In genomic region chr17:74748529-74749261, GRCh38 we compare ENCODE assay signal across 1 cellular context.
TF ChIP-seq lines count a peak whose summit lies in the region.

Gene NHERF1 (plus strand): TSS chr17:74748628. CDS start chr17:74748847, 219 bp downstream.

TF ChIP-seq in HEK293, 187 proteins besides CTCF, POLR2A, EP300 and RAD21 (continued from another document):
- peak; percentile 8; the same call in 1 of the 2 replicates for TF ChIP-seq PBX3 (CRISPR knock-in tag; IDR thresholded peaks at IDR 0.05)
- TF ChIP-seq ZNF473 (tag by site-specific recombination; IDR thresholded peaks at IDR 0.05): no peak
- TF ChIP-seq ZBTB10 (tag by site-specific recombination; IDR thresholded peaks at IDR 0.05): 0 out of 2 replicates have a peak, but pooled peaks have one; percentile 52
- TF ChIP-seq ZFP69B (tag by site-specific recombination; IDR thresholded peaks at IDR 0.05): no peak
- TF ChIP-seq, protein P1, sequence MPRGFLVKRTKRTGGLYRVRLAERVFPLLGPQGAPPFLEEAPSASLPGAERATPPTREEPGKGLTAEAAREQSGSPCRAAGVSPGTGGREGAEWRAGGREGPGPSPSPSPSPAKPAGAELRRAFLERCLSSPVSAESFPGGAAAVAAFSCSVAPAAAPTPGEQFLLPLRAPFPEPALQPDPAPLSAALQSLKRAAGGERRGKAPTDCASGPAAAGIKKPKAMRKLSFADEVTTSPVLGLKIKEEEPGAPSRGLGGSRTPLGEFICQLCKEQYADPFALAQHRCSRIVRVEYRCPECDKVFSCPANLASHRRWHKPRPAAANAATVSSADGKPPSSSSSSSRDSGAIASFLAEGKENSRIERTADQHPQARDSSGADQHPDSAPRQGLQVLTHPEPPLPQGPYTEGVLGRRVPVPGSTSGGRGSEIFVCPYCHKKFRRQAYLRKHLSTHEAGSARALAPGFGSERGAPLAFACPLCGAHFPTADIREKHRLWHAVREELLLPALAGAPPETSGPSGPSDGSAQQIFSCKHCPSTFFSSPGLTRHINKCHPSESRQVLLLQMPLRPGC (tag by site-specific recombination; IDR thresholded peaks at IDR 0.05): 0 out of 2 replicates have a peak, but pooled peaks have one; percentile 9
- no peak; the same call in 1 of the 2 replicates for TF ChIP-seq SCRT1 (tag by site-specific recombination; IDR thresholded peaks at IDR 0.05; ENCODE audit: borderline replicate concordance)
- no peak for TF ChIP-seq SETDB1 (IDR thresholded peaks at IDR 0.05; ENCODE audit: insufficient read length, low read length)
- TF ChIP-seq ZBTB7A (tag by site-specific recombination; IDR thresholded peaks at IDR 0.05; ENCODE audit: low read depth): no peak
- TF ChIP-seq KLF10 (tag by site-specific recombination; IDR thresholded peaks at IDR 0.05): peak; percentile 94
- no peak for TF ChIP-seq ZNF138 (tag by site-specific recombination; IDR thresholded peaks at IDR 0.05; ENCODE audit: borderline replicate concordance)
- no peak; the same call in 1 of the 2 replicates for TF ChIP-seq GLIS1 (tag by site-specific recombination; IDR thresholded peaks at IDR 0.05)
- TF ChIP-seq ZBTB26 (tag by site-specific recombination; optimal IDR thresholded peaks at IDR 0.05): peak; percentile 82
- TF ChIP-seq ZNF792 (tag by site-specific recombination; IDR thresholded peaks at IDR 0.05): 0 out of 2 replicates have a peak, but pooled peaks have one; percentile 53
- TF ChIP-seq KLF1 (tag by site-specific recombination; IDR thresholded peaks at IDR 0.05): no peak
- TF ChIP-seq ZNF48 (tag by site-specific recombination; IDR thresholded peaks at IDR 0.05): no peak
- TF ChIP-seq, protein P2, sequence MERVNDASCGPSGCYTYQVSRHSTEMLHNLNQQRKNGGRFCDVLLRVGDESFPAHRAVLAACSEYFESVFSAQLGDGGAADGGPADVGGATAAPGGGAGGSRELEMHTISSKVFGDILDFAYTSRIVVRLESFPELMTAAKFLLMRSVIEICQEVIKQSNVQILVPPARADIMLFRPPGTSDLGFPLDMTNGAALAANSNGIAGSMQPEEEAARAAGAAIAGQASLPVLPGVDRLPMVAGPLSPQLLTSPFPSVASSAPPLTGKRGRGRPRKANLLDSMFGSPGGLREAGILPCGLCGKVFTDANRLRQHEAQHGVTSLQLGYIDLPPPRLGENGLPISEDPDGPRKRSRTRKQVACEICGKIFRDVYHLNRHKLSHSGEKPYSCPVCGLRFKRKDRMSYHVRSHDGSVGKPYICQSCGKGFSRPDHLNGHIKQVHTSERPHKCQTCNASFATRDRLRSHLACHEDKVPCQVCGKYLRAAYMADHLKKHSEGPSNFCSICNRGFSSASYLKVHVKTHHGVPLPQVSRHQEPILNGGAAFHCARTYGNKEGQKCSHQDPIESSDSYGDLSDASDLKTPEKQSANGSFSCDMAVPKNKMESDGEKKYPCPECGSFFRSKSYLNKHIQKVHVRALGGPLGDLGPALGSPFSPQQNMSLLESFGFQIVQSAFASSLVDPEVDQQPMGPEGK (tag by site-specific recombination; IDR thresholded peaks at IDR 0.05): peak; percentile 30; the same call in 1 of the 2 replicates
- peak; percentile 90 for TF ChIP-seq ZNF10 (tag by site-specific recombination; IDR thresholded peaks at IDR 0.05)
- peak; percentile 61 for TF ChIP-seq SCRT2 (tag by site-specific recombination; IDR thresholded peaks at IDR 0.05)
- no peak for TF ChIP-seq ZNF114 (tag by site-specific recombination; IDR thresholded peaks at IDR 0.05)
- peak; percentile 59; the same call in 1 of the 2 replicates for TF ChIP-seq ZNF660 (tag by site-specific recombination; IDR thresholded peaks at IDR 0.05)
- no peak for TF ChIP-seq RBAK (tag by site-specific recombination; IDR thresholded peaks at IDR 0.05)
- 0 out of 2 replicates have a peak, but pooled peaks have one; percentile 14 for TF ChIP-seq ZNF639 (tag by site-specific recombination; IDR thresholded peaks at IDR 0.05)
- TF ChIP-seq TSHZ1 (tag by site-specific recombination; IDR thresholded peaks at IDR 0.05; ENCODE audit: borderline replicate concordance): no peak
- no peak for TF ChIP-seq ZNF558 (tag by site-specific recombination; IDR thresholded peaks at IDR 0.05)
- TF ChIP-seq ZNF146 (tag by site-specific recombination; IDR thresholded peaks at IDR 0.05): 0 out of 2 replicates have a peak, but pooled peaks have one; percentile 4
- no peak for TF ChIP-seq ZXDB (tag by site-specific recombination; IDR thresholded peaks at IDR 0.05)
- 0 out of 2 replicates have a peak, but pooled peaks have one; percentile 8 for TF ChIP-seq ZNF488 (tag by site-specific recombination; IDR thresholded peaks at IDR 0.05)
- peak; percentile 60; the same call in 1 of the 2 replicates for TF ChIP-seq ZNF2 (tag by site-specific recombination; IDR thresholded peaks at IDR 0.05)
- 0 out of 2 replicates have a peak, but pooled peaks have one; percentile 32 for TF ChIP-seq GLI4 (tag by site-specific recombination; IDR thresholded peaks at IDR 0.05)
- TF ChIP-seq GLIS2 (tag by site-specific recombination; IDR thresholded peaks at IDR 0.05): peak; percentile 85
- TF ChIP-seq ZBTB6 (tag by site-specific recombination; IDR thresholded peaks at IDR 0.05): peak; percentile 65; the same call in 1 of the 2 replicates
- TF ChIP-seq ZNF223 (tag by site-specific recombination; IDR thresholded peaks at IDR 0.05): no peak
- TF ChIP-seq ZEB2 (tag by site-specific recombination; IDR thresholded peaks at IDR 0.05): peak; percentile 34
- TF ChIP-seq ZSCAN30 (tag by site-specific recombination; IDR thresholded peaks at IDR 0.05): 0 out of 2 replicates have a peak, but pooled peaks have one; percentile 47
- TF ChIP-seq ZNF76 (tag by site-specific recombination; IDR thresholded peaks at IDR 0.05; ENCODE audit: borderline replicate concordance, low read depth): no peak; the same call in 1 of the 2 replicates
- TF ChIP-seq ZNF394 (tag by site-specific recombination; IDR thresholded peaks at IDR 0.05; ENCODE audit: borderline replicate concordance): peak; percentile 53; the same call in 1 of the 2 replicates
- TF ChIP-seq ZNF785 (tag by site-specific recombination; IDR thresholded peaks at IDR 0.05): 0 out of 2 replicates have a peak, but pooled peaks have one; percentile 10
- TF ChIP-seq ZNF501 (tag by site-specific recombination; IDR thresholded peaks at IDR 0.05): peak; percentile 75
- peak; percentile 54; the same call in 1 of the 2 replicates for TF ChIP-seq ZNF777 (tag by site-specific recombination; IDR thresholded peaks at IDR 0.05; ENCODE audit: borderline replicate concordance)
- no peak for TF ChIP-seq PRDM1 (tag by site-specific recombination; IDR thresholded peaks at IDR 0.05)
- peak; percentile 28; the same call in 1 of the 2 replicates for TF ChIP-seq ZNF629 (tag by site-specific recombination; IDR thresholded peaks at IDR 0.05)
- peak; percentile 73 for TF ChIP-seq SP3 (tag by site-specific recombination; IDR thresholded peaks at IDR 0.05)
- 0 out of 2 replicates have a peak, but pooled peaks have one; percentile 13 for TF ChIP-seq ZBTB20 (tag by site-specific recombination; IDR thresholded peaks at IDR 0.05)
- peak; percentile 59; the same call in 1 of the 2 replicates for TF ChIP-seq ZNF121 (tag by site-specific recombination; IDR thresholded peaks at IDR 0.05)
- TF ChIP-seq GLI2 (tag by site-specific recombination; IDR thresholded peaks at IDR 0.05; ENCODE audit: borderline replicate concordance, low read depth): no peak
- 0 out of 2 replicates have a peak, but pooled peaks have one; percentile 21 for TF ChIP-seq ZNF157 (tag by site-specific recombination; IDR thresholded peaks at IDR 0.05)
- no peak for TF ChIP-seq ZNF670 (tag by site-specific recombination; IDR thresholded peaks at IDR 0.05; ENCODE audit: low read depth)
- no peak for TF ChIP-seq ZNF169 (tag by site-specific recombination; IDR thresholded peaks at IDR 0.05)
